ENCODE assay signal across 15 cellular contexts in the genomic region with DNA sequence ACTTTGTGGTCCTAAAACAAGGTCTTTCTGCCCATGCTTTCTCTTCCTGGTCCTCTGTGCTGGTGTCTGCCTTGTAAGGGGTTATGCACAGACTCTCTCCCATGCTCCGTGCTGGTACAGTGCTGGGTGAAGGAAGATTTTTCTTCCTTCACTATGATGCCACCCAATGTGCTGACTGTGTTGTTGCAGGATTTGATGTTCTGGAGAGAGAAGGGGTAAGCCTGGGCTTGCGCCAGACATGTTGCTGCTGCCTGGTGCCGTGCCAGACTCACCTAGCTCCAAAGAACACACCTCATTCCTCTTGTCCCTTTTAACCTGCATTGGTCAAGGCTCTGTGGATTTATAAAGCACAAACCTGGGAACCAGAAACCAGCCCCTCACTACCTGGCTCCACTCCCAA. TPM values are rescaled to one million over a fixed set of nuclear protein-coding genes. Genes with fewer than 3 reads are reported as not detected.
A peak's percentile ranks its signal among the peaks of the same experiment; 100 is the strongest.
DNase-seq lines count a peak whose midpoint lies in the region; ATAC-seq and TF ChIP-seq lines count a peak whose summit lies in the region.
"Had no signal": no experiment of that assay in that cellular context is flagged by ENCODE, and none has a peak within 500 bp of the region (broad histone marks: within the 10 kb centered on the region; RNA-seq: fewer than 3 reads in every experiment).

No MANE protein-coding gene starts in this region.

- TF ChIP-seq CTCF in hepatocyte (IDR thresholded peaks at IDR 0.05; ENCODE audit: poor library complexity) = peak; percentile 9

- POLR2A ChIA-PET in T-cell (lab: Charles Lee) = no interaction called here

- no peaks in the 10 kb centered on the region for H3K27me3 ChIP-seq in hepatocyte
- H3K27me3 ChIP-seq: colonic mucosa had no signal

- H3K9me3 Mint-ChIP-seq in activated naive CD4-positive, alpha-beta T cell treated with anti-CD3 and anti-CD28 coated beads, Interleukin-2, amount 10 ng/mL, durations not matched to agents 7 days and 5 days = no peaks in the 10 kb centered on the region
- H3K9me3 Mint-ChIP-seq in T-cell = no peaks in the 10 kb centered on the region
- H3K9me3 Mint-ChIP-seq: activated T-helper 1 cell treated with anti-CD3 and anti-CD28 coated beads, Interleukin-12 subunit alpha, Interleukin-12 subunit beta, Interleukin-2, Interleukin-4 antibody, amounts not matched to agents 30 ng/mL and 10 ng/mL and 1 ng/mL, durations not matched to agents 14 hours and 24 hours and 36 hours had no signal

- H3K4me2 ChIP-seq in hepatocyte = no peak overlapping the region

- H3K36me3 ChIP-seq in hepatocyte (replicated peaks; ENCODE audit: insufficient read depth, low read depth) = no peaks in the 10 kb centered on the region
- H3K36me3 ChIP-seq: colonic mucosa had no signal

- peak overlapping the region; percentile 62 for H3K27ac Mint-ChIP-seq in activated naive CD4-positive, alpha-beta T cell treated with anti-CD3 and anti-CD28 coated beads, Interleukin-2, amount 10 ng/mL, durations not matched to agents 7 days and 5 days
- H3K27ac Mint-ChIP-seq in T-cell = peak overlapping the region; percentile 59 to 80
- H3K27ac Mint-ChIP-seq: activated T-helper 1 cell treated with anti-CD3 and anti-CD28 coated beads, Interleukin-12 subunit alpha, Interleukin-12 subunit beta, Interleukin-2, Interleukin-4 antibody, amounts not matched to agents 30 ng/mL and 10 ng/mL and 1 ng/mL, durations not matched to agents 14 hours and 24 hours and 36 hours had no signal

- DNase-seq in activated naive CD4-positive, alpha-beta T cell treated with anti-CD3 and anti-CD28 coated beads, Interleukin-2, amount 10 ng/mL, durations not matched to agents 7 days and 5 days = no peak
- no peak for DNase-seq in activated naive CD4-positive, alpha-beta T cell (lab: John Stamatoyannopoulos, UW)
- DNase-seq in T-cell = no peak
- DNase-seq in hepatocyte (ENCODE audit: low spot score) = no peak
- DNase-seq in ureter (ENCODE audit: low spot score) = peak; percentile 57
- DNase-seq in G401 (ENCODE audit: low spot score) = no peak
- no peak for DNase-seq in stimulated activated CD8-positive, alpha-beta memory T cell treated with anti-CD3 and anti-CD28 coated beads, Interleukin-4, amount 100 ng/mL, for 48 hours
- DNase-seq in NOMO-1 treated with DMSO at 0.1 percent for 48 hours (lab: John Stamatoyannopoulos, UW; ENCODE audit: unreplicated experiment) = no peak
- DNase-seq: colonic mucosa; foreskin melanocyte; NCI-H2081 treated with DMSO at 0.1 percent for 48 hours; posterior cingulate gyrus; stimulated activated CD4-positive, alpha-beta T cell treated with anti-CD3 and anti-CD28 coated beads, Interleukin-2, amount 100 ng/mL, for 24 hours had no signal

- no peaks in the 10 kb centered on the region for H3K27me3 Mint-ChIP-seq in activated naive CD4-positive, alpha-beta T cell treated with anti-CD3 and anti-CD28 coated beads, Interleukin-2, amount 10 ng/mL, durations not matched to agents 7 days and 5 days
- H3K27me3 Mint-ChIP-seq in T-cell = no peaks in the 10 kb centered on the region

- ATAC-seq in T-cell (replicated peaks in 1 of 4) = no peak
- ATAC-seq: left lobe of liver had no signal

- CTCF ChIA-PET in activated naive CD4-positive, alpha-beta T cell treated with anti-CD3 and anti-CD28 coated beads, Interleukin-2, amount 10 ng/mL, durations not matched to agents 7 days and 5 days (lab: Charles Lee) = no interaction called here
- CTCF ChIA-PET in T-cell (lab: Charles Lee) = no interaction called here

- H3K27ac ChIP-seq in hepatocyte = no peak overlapping the region
- H3K27ac ChIP-seq: colonic mucosa had no signal

- peaks cover 71% of the 10 kb centered on the region for H3K36me3 Mint-ChIP-seq in activated naive CD4-positive, alpha-beta T cell treated with anti-CD3 and anti-CD28 coated beads, Interleukin-2, amount 10 ng/mL, durations not matched to agents 7 days and 5 days
- H3K36me3 Mint-ChIP-seq in T-cell = peaks cover 66% of the 10 kb centered on the region

- H3K9me3 ChIP-seq in hepatocyte (ENCODE audit: low read depth) = no peaks in the 10 kb centered on the region
- H3K9me3 ChIP-seq: colonic mucosa had no signal

- no peaks in the 10 kb centered on the region for H3K79me2 ChIP-seq in hepatocyte

- H2AFZ ChIP-seq in hepatocyte = no peak overlapping the region

- 89% methylated on average over 3 of the region's 3 CpGs for WGBS in hepatocyte (ENCODE audit: low lambda C conversion rate, missing lambda C conversion rate)

- H3K4me1 Mint-ChIP-seq in activated naive CD4-positive, alpha-beta T cell treated with anti-CD3 and anti-CD28 coated beads, Interleukin-2, amount 10 ng/mL, durations not matched to agents 7 days and 5 days = peaks cover 6% of the 10 kb centered on the region
- peaks cover 19 to 29% (median 27%) of the 10 kb centered on the region in 3 donors for H3K4me1 Mint-ChIP-seq in T-cell

- no peak overlapping the region for H3K4me3 Mint-ChIP-seq in activated naive CD4-positive, alpha-beta T cell treated with anti-CD3 and anti-CD28 coated beads, Interleukin-2, amount 10 ng/mL, durations not matched to agents 7 days and 5 days
- peak overlapping the region in 1 of 3 donors; percentile 34 for H3K4me3 Mint-ChIP-seq in T-cell
- H3K4me3 Mint-ChIP-seq: activated T-helper 1 cell treated with anti-CD3 and anti-CD28 coated beads, Interleukin-12 subunit alpha, Interleukin-12 subunit beta, Interleukin-2, Interleukin-4 antibody, amounts not matched to agents 30 ng/mL and 10 ng/mL and 1 ng/mL, durations not matched to agents 14 hours and 24 hours and 36 hours had no signal

- no peak overlapping the region for H3K4me3 ChIP-seq in hepatocyte
- H3K4me3 ChIP-seq: colonic mucosa had no signal

- H3K4me1 ChIP-seq in hepatocyte (ENCODE audit: insufficient read depth) = no peaks in the 10 kb centered on the region
- H3K4me1 ChIP-seq: colonic mucosa had no signal

- no peaks in the 10 kb centered on the region for H3K9me2 ChIP-seq in hepatocyte (replicated peaks; ENCODE audit: insufficient read depth)

- H4K20me1 ChIP-seq in hepatocyte (ENCODE audit: insufficient read depth, poor library complexity, severe bottlenecking) = no peaks in the 10 kb centered on the region

- in situ Hi-C loops in G401 (cut with HindIII; ENCODE audit: low sequenced_read_pairs) = no loop called here

RNA-seq across cellular contexts. Expression of a gene that starts 28.4 kb away (rescaled TPM):
- 1 to 10 TPM; 2.2 to 4.6 (median 3.7) TPM for total RNA-seq in T-cell
- total RNA-seq in hepatocyte = not detected in 2 replicates
- polyA plus RNA-seq in hepatocyte = not detected in 2 replicates
- not detected for total RNA-seq in ureter
- not detected in 2 replicates for total RNA-seq in G401 (2014; rRNA removed; shearing (Covaris generic))
- total RNA-seq: activated T-helper 1 cell treated with anti-CD3 and anti-CD28 coated beads, Interleukin-12 subunit alpha, Interleukin-12 subunit beta, Interleukin-2, Interleukin-4 antibody, amounts not matched to agents 30 ng/mL and 10 ng/mL and 1 ng/mL, durations not matched to agents 14 hours and 24 hours and 36 hours; colonic mucosa; left lobe of liver had no signal

RNA-seq across cellular contexts. Expression of a gene that starts 52.4 kb away (rescaled TPM):
- total RNA-seq in T-cell = 10 to 100 TPM in 2 of 5 donors, 1 to 10 TPM in 3; 5.7 to 12.3 (median 6.1) TPM
- 66.8 and 73.1 TPM in 2 replicates for total RNA-seq in hepatocyte
- polyA plus RNA-seq in hepatocyte = 65.3 and 76.3 TPM in 2 replicates
- 67.5 TPM for total RNA-seq in ureter
- total RNA-seq in G401 (2014; rRNA removed; shearing (Covaris generic)) = 61.0 and 102 TPM in 2 replicates
